14 cellular contexts compared by ENCODE assay signal in the genomic region with DNA sequence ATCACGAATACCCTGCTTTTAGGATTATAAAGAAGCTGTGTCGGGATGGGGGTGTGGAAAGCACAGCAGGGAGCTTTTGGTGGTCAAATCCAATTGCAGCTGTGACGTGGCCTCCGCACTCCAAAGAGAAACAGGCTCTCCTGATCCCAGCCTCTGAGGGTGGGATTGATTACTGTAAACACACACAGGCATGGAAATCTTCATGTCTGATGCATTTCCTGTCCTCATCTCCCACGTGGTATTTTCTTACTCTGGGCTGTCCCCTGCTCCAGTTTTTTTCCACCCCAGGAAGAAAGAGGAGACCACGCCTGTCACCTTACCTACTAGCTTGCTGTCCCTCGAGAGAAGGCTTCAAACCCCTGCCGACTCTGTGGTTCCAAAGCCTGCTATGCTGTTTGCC. TPM values are rescaled to one million over a fixed set of nuclear protein-coding genes. Genes with fewer than 3 reads are reported as not detected.
DNase-seq lines count a peak whose midpoint lies in the region; ATAC-seq and TF ChIP-seq lines count a peak whose summit lies in the region.
"Had no signal": no experiment of that assay in that cellular context is flagged by ENCODE, and none has a peak within 500 bp of the region (broad histone marks: within the 10 kb centered on the region; RNA-seq: fewer than 3 reads in every experiment).

No MANE protein-coding gene starts in this region.

- TF ChIP-seq CTCF in HFFc6 (IDR thresholded peaks at IDR 0.05) (no peak), mesothelial cell of epicardium (IDR thresholded peaks at IDR 0.05; ENCODE audit: unreplicated experiment) (no peak)

- ATAC-seq in GM19397 (IDR thresholded peaks at IDR 0.05; ENCODE audit: unreplicated experiment) = no peak
- no peak for ATAC-seq in HG02840 (IDR thresholded peaks at IDR 0.05; ENCODE audit: low FRiP score, unreplicated experiment)
- ATAC-seq: natural killer cell treated with Interleukin-12 subunit alpha and Interleukin-12 subunit beta and Interleukin-15 and Interleukin-18, amount 100 ng/mL, for 72 hours had no signal

- DNase-seq in AG20443 (ENCODE audit: low spot score) (peak; percentile 34), HFFc6 (peak; percentile 11), dedifferentiated amniotic fluid mesenchymal stem cell (ENCODE audit: extremely low spot score) (peak; percentile 72), mesothelial cell of epicardium (ENCODE audit: low spot score in 2 of 2, unreplicated experiment in 2 of 2) (no peak), kidney glomerular epithelial cell (lab: John Stamatoyannopoulos, UW) (no peak)
- no peak for DNase-seq in NK-92 treated with Interleukin-12 subunit alpha and Interleukin-12 subunit beta, amount 100 ng/mL, for 24 hours (lab: John Stamatoyannopoulos, UW)
- DNase-seq: CD8-positive, alpha-beta memory T cell; NCI-H1105; NCI-H526 treated with DMSO at 0.1 percent for 48 hours had no signal

- H3K9me3 Mint-ChIP-seq in HFFc6 = no peaks in the 10 kb centered on the region
- no peaks in the 10 kb centered on the region for H3K9me3 Mint-ChIP-seq in mesothelial cell of epicardium
- H3K9me3 Mint-ChIP-seq: CD8-positive, alpha-beta memory T cell; dendritic cell treated with granulocyte-macrophage colony-stimulating factor and Interleukin-4, amounts not matched to agents 40 ng/mL and 50 ng/mL, for 4 days; natural killer cell treated with Interleukin-12 subunit alpha and Interleukin-12 subunit beta and Interleukin-15 and Interleukin-18, amount 100 ng/mL, for 72 hours had no signal

- peaks cover 2% of the 10 kb centered on the region; the same call in 1 of the 2 replicates for H3K27me3 Mint-ChIP-seq in HFFc6 (ENCODE audit: insufficient read depth)
- H3K27me3 Mint-ChIP-seq in mesothelial cell of epicardium (ENCODE audit: low read depth) = no peaks in the 10 kb centered on the region
- H3K27me3 Mint-ChIP-seq: activated naive CD8-positive, alpha-beta T cell had no signal

- H3K4me3 Mint-ChIP-seq in HFFc6 (no peak overlapping the region; the same call in 1 of the 2 replicates), mesothelial cell of epicardium (no peak overlapping the region)
- H3K4me3 Mint-ChIP-seq: activated naive CD8-positive, alpha-beta T cell; CD8-positive, alpha-beta memory T cell; dendritic cell treated with granulocyte-macrophage colony-stimulating factor and Interleukin-4, amounts not matched to agents 40 ng/mL and 50 ng/mL, for 4 days; natural killer cell treated with Interleukin-12 subunit alpha and Interleukin-12 subunit beta and Interleukin-15 and Interleukin-18, amount 100 ng/mL, for 72 hours had no signal

- peak overlapping the region; percentile 60 for H3K27ac Mint-ChIP-seq in HFFc6
- H3K27ac Mint-ChIP-seq in mesothelial cell of epicardium = peak overlapping the region; percentile 33
- H3K27ac Mint-ChIP-seq: activated naive CD8-positive, alpha-beta T cell; CD8-positive, alpha-beta memory T cell; dendritic cell treated with granulocyte-macrophage colony-stimulating factor and Interleukin-4, amounts not matched to agents 40 ng/mL and 50 ng/mL, for 4 days; natural killer cell treated with Interleukin-12 subunit alpha and Interleukin-12 subunit beta and Interleukin-15 and Interleukin-18, amount 100 ng/mL, for 72 hours had no signal

- H3K4me1 Mint-ChIP-seq in HFFc6 (ENCODE audit: low read depth) (peaks cover 74% of the 10 kb centered on the region), mesothelial cell of epicardium (peaks cover 3% of the 10 kb centered on the region)
- H3K4me1 Mint-ChIP-seq: CD8-positive, alpha-beta memory T cell had no signal

- H3K36me3 Mint-ChIP-seq in HFFc6 (ENCODE audit: low read depth) (peaks cover 33% of the 10 kb centered on the region), mesothelial cell of epicardium (peaks cover 2% of the 10 kb centered on the region)
- H3K36me3 Mint-ChIP-seq: activated naive CD8-positive, alpha-beta T cell; CD8-positive, alpha-beta memory T cell; natural killer cell treated with Interleukin-12 subunit alpha and Interleukin-12 subunit beta and Interleukin-15 and Interleukin-18, amount 100 ng/mL, for 72 hours had no signal

RNA-seq across cellular contexts. Expression of a gene that starts 22.7 kb away (rescaled TPM):
- 10 to 100 TPM; 44.3 to 68.4 (median 50.2) TPM for total RNA-seq in HFFc6 (2021; fragmentation: NEBNext Ultra II Directional; extraction: Animal tissue kit (Norgen Biotek cat#: 25700))
- total RNA-seq in mesothelial cell of epicardium = 19.0 to 28.6 TPM (median 25.7 TPM) in 3 replicates

Comparison
In these comparisons a context has a peak if more than half of its experiments do, and no peak if none do; other contexts are left out.
1. DNase-seq: peak in AG20443 (single experiment), HFFc6 (single experiment) and dedifferentiated amniotic fluid mesenchymal stem cell (single experiment); none in mesothelial cell of epicardium (0 of 2), NK-92 treated with Interleukin-12 subunit alpha and Interleukin-12 subunit beta, amount 100 ng/mL, for 24 hours (single experiment) and kidney glomerular epithelial cell (single experiment).